ENCODE assay signal across 8 cellular contexts in genomic region chr10:103712898-103713498, GRCh38.
DNase-seq lines count a peak whose midpoint lies in the region; ATAC-seq and TF ChIP-seq lines count a peak whose summit lies in the region.

No MANE protein-coding gene starts in this region.

- no peak overlapping the region for H3K4me3 ChIP-seq in AG04450 (ENCODE audit: low read depth, low read length)
- H3K4me3 ChIP-seq in fibroblast of the aortic adventitia (ENCODE audit: low read depth, low read length), result no peak overlapping the region

- CTCF ChIA-PET in AG04450 (lab: Charles Lee), result interaction anchor here (0.5 to 7.4 kb wide), 35 partner anchors 16 to 561 kb away, joined by 3 to 186 read pairs (median 4); partner anchors contain the start of genes SFR1 and SH3PXD2A

- no peaks in the 10 kb centered on the region for H3K9me3 ChIP-seq in AG04450 (ENCODE audit: control insufficient read depth, insufficient read depth, low read length)

- H3K27me3 ChIP-seq in AG04450 (ENCODE audit: control insufficient read depth, insufficient read depth, low read length), result no peaks in the 10 kb centered on the region

- POLR2A ChIA-PET in AG04450 (lab: Yijun Ruan, JAX), result interaction anchor here (0.5 to 0.8 kb wide), 2 partner anchors 135 to 143 kb away, joined by 6 to 8 read pairs; no protein-coding TSS in a partner anchor

- ATAC-seq in GM18502 (IDR thresholded peaks at IDR 0.05; ENCODE audit: poor library complexity, unreplicated experiment), result peak; percentile 69

- peak; percentile 58 for DNase-seq in AG04450 (ENCODE audit: low read depth, low spot score)
- DNase-seq in HT1080 (ENCODE audit: low read depth), result peak; percentile 75
- DNase-seq in RPMI7951 (ENCODE audit: low read depth), result peak; percentile 77
- peak; percentile 59 to 72 for DNase-seq in activated T-helper 1 cell treated with anti-CD3 and anti-CD28 coated beads, Interleukin-2, amount 50 U/mL, for 16 hours (ENCODE audit: low read depth in 1 of 2, low spot score in 1 of 2)
- peak; percentile 87 for DNase-seq in fibroblast of the aortic adventitia (ENCODE audit: low read depth)
- peak in 51 of 56 donors; percentile 27 to 93 (median 75) for DNase-seq in nucleus accumbens (lab: John Stamatoyannopoulos, UW)

- H3K27ac ChIP-seq in AG04450 (ENCODE audit: low read depth, low read length) (no peak overlapping the region), temporal lobe (ENCODE audit: low read depth, low read length) (peak overlapping the region; percentile 97)

- TF ChIP-seq CTCF in AG04450 (IDR thresholded peaks at IDR 0.05; ENCODE audit: low read depth, low read length), result peak; percentile 85
- peak; percentile 77 for TF ChIP-seq CTCF in fibroblast of the aortic adventitia (IDR thresholded peaks at IDR 0.05; ENCODE audit: insufficient read depth, low read length)
